In genomic region chr4:25913851-25914669, GRCh38 we compare ENCODE assay signal across 8 cellular contexts. TPM values are rescaled to one million over a fixed set of nuclear protein-coding genes. Genes with fewer than 3 reads are reported as not detected.
A peak's percentile ranks its signal among the peaks of the same experiment; 100 is the strongest.
DNase-seq lines count a peak whose midpoint lies in the region; ATAC-seq and TF ChIP-seq lines count a peak whose summit lies in the region.

Gene SMIM20, plus strand, starts transcription at chr4:25914220. Its CDS starts 94 bp downstream, at chr4:25914314.

- peak within 1 kb of the TSS; percentile 90 for H3K4me3 ChIP-seq in coronary artery

- H3K4me1 Mint-ChIP-seq in activated CD4-positive, alpha-beta T cell treated with anti-CD3 and anti-CD28 coated beads, Interleukin-2, amount 10 ng/mL, durations not matched to agents 7 days and 5 days: peaks cover 25% of the 10 kb centered on the region

- peak within 1 kb of the TSS; percentile 84 for H3K4me3 Mint-ChIP-seq in activated CD4-positive, alpha-beta T cell treated with anti-CD3 and anti-CD28 coated beads, Interleukin-2, amount 10 ng/mL, durations not matched to agents 7 days and 5 days

- POLR2A ChIA-PET in activated CD4-positive, alpha-beta T cell treated with anti-CD3 and anti-CD28 coated beads, Interleukin-2, amount 10 ng/mL, durations not matched to agents 7 days and 5 days (lab: Charles Lee): no interaction called here

- peak within 1 kb of the TSS; percentile 93 for H3K27ac Mint-ChIP-seq in activated CD4-positive, alpha-beta T cell treated with anti-CD3 and anti-CD28 coated beads, Interleukin-2, amount 10 ng/mL, durations not matched to agents 7 days and 5 days

- no peaks in the 10 kb centered on the region for H3K9me3 Mint-ChIP-seq in activated CD4-positive, alpha-beta T cell treated with anti-CD3 and anti-CD28 coated beads, Interleukin-2, amount 10 ng/mL, durations not matched to agents 7 days and 5 days

- peaks cover 2% of the 10 kb centered on the region for H3K36me3 Mint-ChIP-seq in activated CD4-positive, alpha-beta T cell treated with anti-CD3 and anti-CD28 coated beads, Interleukin-2, amount 10 ng/mL, durations not matched to agents 7 days and 5 days (ENCODE audit: low read depth)

- DNase-seq in C1 segment of cervical spinal cord (lab: John Stamatoyannopoulos, UW): peak; percentile 46 to 95 (median 89)
- DNase-seq in GM19240 (ENCODE audit: insufficient read length, low spot score): peak; percentile 91
- peak; percentile 81 to 87 for DNase-seq in NCI-H526 (lab: John Stamatoyannopoulos, UW)
- peak; percentile 91 for DNase-seq in activated CD4-positive, alpha-beta T cell treated with anti-CD3 and anti-CD28 coated beads, Interleukin-2, amount 10 ng/mL, durations not matched to agents 7 days and 5 days
- DNase-seq in coronary artery (ENCODE audit: low spot score): peak; percentile 97
- DNase-seq in left lobe of liver (ENCODE audit: low spot score): peak; percentile 95
- peak; percentile 79 for DNase-seq in stimulated activated CD4-positive, alpha-beta T cell treated with anti-CD3 and anti-CD28 coated beads, Interleukin-2, amount 100 ng/mL, for 4 hours (ENCODE audit: low read depth)

- peaks cover 3% of the 10 kb centered on the region for H3K27me3 Mint-ChIP-seq in activated CD4-positive, alpha-beta T cell treated with anti-CD3 and anti-CD28 coated beads, Interleukin-2, amount 10 ng/mL, durations not matched to agents 7 days and 5 days

- ATAC-seq in HG03457 (IDR thresholded peaks at IDR 0.05; ENCODE audit: unreplicated experiment): peak; percentile 83
- ATAC-seq in left lobe of liver: peak; percentile 98

- CTCF ChIA-PET in activated CD4-positive, alpha-beta T cell treated with anti-CD3 and anti-CD28 coated beads, Interleukin-2, amount 10 ng/mL, durations not matched to agents 7 days and 5 days (lab: Charles Lee): interaction anchor here (1.3 to 2.1 kb wide), 2 partner anchors 9 to 50 kb away, joined by 3 to 5 read pairs; no protein-coding TSS in a partner anchor

- H3K27ac ChIP-seq in coronary artery: peak within 1 kb of the TSS; percentile 83 to 91

- no peak for TF ChIP-seq CTCF in coronary artery (IDR thresholded peaks at IDR 0.05)

RNA-seq across cellular contexts. Expression of gene SMIM20, which starts in this region (rescaled TPM):
- total RNA-seq in activated CD4-positive, alpha-beta T cell treated with anti-CD3 and anti-CD28 coated beads, Interleukin-2, amount 10 ng/mL, durations not matched to agents 7 days and 5 days: 10 to 100 TPM; 12.2 TPM
- 20.4 TPM for total RNA-seq in left lobe of liver

Comparison
In these comparisons a context has a peak if more than half of its experiments do, and no peak if none do; other contexts are left out.
1. Peak in every context shown above with its lines: DNase-seq, ATAC-seq, H3K4me3 ChIP-seq and H3K27ac ChIP-seq.